Comparison of ENCODE assay signal across 8 cellular contexts in the genomic region with DNA sequence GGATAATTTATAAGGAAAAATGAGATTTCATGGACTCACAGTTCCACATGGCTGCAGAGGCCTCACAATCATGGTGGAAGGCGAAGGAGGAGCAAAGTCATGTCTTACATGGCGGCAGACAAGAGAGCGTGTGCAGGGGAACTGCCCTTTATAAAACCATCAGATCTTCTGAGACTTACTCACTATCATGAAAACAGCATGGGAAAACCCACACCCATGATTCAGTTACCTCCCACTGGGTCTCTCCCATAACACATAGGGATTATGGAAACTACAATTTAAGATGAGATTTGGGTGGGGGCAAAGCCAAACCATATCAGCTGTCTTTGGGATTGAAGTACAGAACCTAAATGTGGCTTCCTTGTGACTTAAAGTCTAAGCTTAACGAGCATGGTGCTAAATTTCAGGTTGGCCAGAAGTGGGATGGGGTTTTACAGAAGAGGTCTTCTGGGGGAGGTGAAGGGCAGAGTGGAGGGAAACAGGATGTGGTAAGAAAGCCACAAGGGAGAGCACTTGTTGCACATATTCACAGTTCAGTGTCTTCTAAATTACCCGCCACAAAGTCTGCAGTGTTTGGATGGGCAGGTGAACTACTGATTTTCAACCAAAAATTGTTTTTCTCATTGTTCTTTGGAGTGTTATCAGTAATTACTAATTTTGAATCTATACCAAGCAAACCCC. TPM values are rescaled to one million over a fixed set of nuclear protein-coding genes. Genes with fewer than 3 reads are reported as not detected.
DNase-seq lines count a peak whose midpoint lies in the region; ATAC-seq, FAIRE-seq and TF ChIP-seq lines count a peak whose summit lies in the region.
"Not testable (repeated sequence)": the region's sequence is repeated elsewhere in the genome, so short reads cannot be mapped to it uniquely, and the experiment has no call there.

No MANE protein-coding gene starts in this region.

- ATAC-seq in DND-41 (ENCODE audit: insufficient read depth, low read depth), result peak; percentile 99
- ATAC-seq in HG02642 (IDR thresholded peaks at IDR 0.05; ENCODE audit: poor library complexity, unreplicated experiment), result peak; percentile 56
- ATAC-seq in HG03442 (IDR thresholded peaks at IDR 0.05; ENCODE audit: unreplicated experiment), result peak; percentile 42
- ATAC-seq in activated CD8-positive, alpha-beta T cell treated with anti-CD3 and anti-CD28 coated beads for 36 hours, result peak; percentile 91
- ATAC-seq in activated naive CD8-positive, alpha-beta T cell treated with anti-CD3 and anti-CD28 coated beads, Interleukin-2, amount 50 U/mL, for 24 hours, result peak; percentile 95
- ATAC-seq in mucosa of descending colon, result peak; percentile 81
- ATAC-seq in stimulated activated naive B cell treated with anti-CD40 and anti-IgM and Interleukin-4, amounts not matched to agents 10 μg/mL and 1 μg/mL and 100 μg/mL, for 72 hours (replicated peaks), result peak; percentile 99 to 100

- not testable (repeated sequence) for H3K36me3 Mint-ChIP-seq in activated CD8-positive, alpha-beta T cell treated with anti-CD3 and anti-CD28 coated beads for 36 hours (ENCODE audit: low read depth); activated naive CD8-positive, alpha-beta T cell treated with anti-CD3 and anti-CD28 coated beads, Interleukin-2, amount 50 U/mL, for 24 hours (ENCODE audit: low read depth); stimulated activated naive B cell treated with anti-CD40 and anti-IgM and Interleukin-4, amounts not matched to agents 10 μg/mL and 1 μg/mL and 100 μg/mL, for 72 hours

- H3K9me3 ChIP-seq in DND-41 (ENCODE audit: insufficient read depth, low read length, severe bottlenecking); mucosa of descending colon: not testable (repeated sequence)

- not testable (repeated sequence) for H3K36me3 ChIP-seq in DND-41 (ENCODE audit: insufficient read depth, low read length); mucosa of descending colon (ENCODE audit: low read depth)

- FAIRE-seq in GM19239 (lab: Jason Lieb, UNC), result peak; percentile 91

- CTCF ChIA-PET in activated CD8-positive, alpha-beta T cell treated with anti-CD3 and anti-CD28 coated beads for 36 hours (lab: Charles Lee), result not testable (repeated sequence)

- not testable (repeated sequence) for H3K9me3 Mint-ChIP-seq in activated CD8-positive, alpha-beta T cell treated with anti-CD3 and anti-CD28 coated beads for 36 hours; activated naive CD8-positive, alpha-beta T cell treated with anti-CD3 and anti-CD28 coated beads, Interleukin-2, amount 50 U/mL, for 24 hours; stimulated activated naive B cell treated with anti-CD40 and anti-IgM and Interleukin-4, amounts not matched to agents 10 μg/mL and 1 μg/mL and 100 μg/mL, for 72 hours

- not testable (repeated sequence) for H3K4me2 ChIP-seq in DND-41 (ENCODE audit: insufficient read depth, low read length)

- not testable (repeated sequence) for H2AFZ ChIP-seq in DND-41 (ENCODE audit: low read depth, low read length)

- not testable (repeated sequence) for TF ChIP-seq CTCF in DND-41 (IDR thresholded peaks at IDR 0.05; ENCODE audit: borderline replicate concordance, extremely low read depth, low read length, poor library complexity, severe bottlenecking); activated CD8-positive, alpha-beta T cell treated with anti-CD3 and anti-CD28 coated beads for 36 hours (IDR thresholded peaks at IDR 0.05); mucosa of descending colon (IDR thresholded peaks at IDR 0.05)

- not testable (repeated sequence) for H3K27ac ChIP-seq in DND-41 (ENCODE audit: low read length)

- not testable (repeated sequence) for H3K27me3 ChIP-seq in DND-41 (ENCODE audit: insufficient read depth, low read length, poor library complexity)

- H3K4me3 Mint-ChIP-seq in activated CD8-positive, alpha-beta T cell treated with anti-CD3 and anti-CD28 coated beads for 36 hours; activated naive CD8-positive, alpha-beta T cell treated with anti-CD3 and anti-CD28 coated beads, Interleukin-2, amount 50 U/mL, for 24 hours; stimulated activated naive B cell treated with anti-CD40 and anti-IgM and Interleukin-4, amounts not matched to agents 10 μg/mL and 1 μg/mL and 100 μg/mL, for 72 hours: not testable (repeated sequence)

- not testable (repeated sequence) for H3K4me1 Mint-ChIP-seq in activated CD8-positive, alpha-beta T cell treated with anti-CD3 and anti-CD28 coated beads for 36 hours (ENCODE audit: low read depth); activated naive CD8-positive, alpha-beta T cell treated with anti-CD3 and anti-CD28 coated beads, Interleukin-2, amount 50 U/mL, for 24 hours; stimulated activated naive B cell treated with anti-CD40 and anti-IgM and Interleukin-4, amounts not matched to agents 10 μg/mL and 1 μg/mL and 100 μg/mL, for 72 hours

- intact Hi-C loops in activated CD8-positive, alpha-beta T cell treated with anti-CD3 and anti-CD28 coated beads for 36 hours (cut with micrococcal nuclease); mucosa of descending colon (cut with DNase I, micrococcal nuclease): not testable (repeated sequence)

- not testable (repeated sequence) for H3K9ac ChIP-seq in DND-41 (ENCODE audit: low read depth, low read length)

- POLR2A ChIA-PET in activated CD8-positive, alpha-beta T cell treated with anti-CD3 and anti-CD28 coated beads for 36 hours (lab: Charles Lee), result not testable (repeated sequence)

- not testable (repeated sequence) for DNase-seq in DND-41; GM19239 (ENCODE audit: insufficient read length, low spot score); activated CD8-positive, alpha-beta T cell treated with anti-CD3 and anti-CD28 coated beads for 36 hours; activated naive CD8-positive, alpha-beta T cell treated with anti-CD3 and anti-CD28 coated beads, Interleukin-2, amount 50 U/mL, for 24 hours; mucosa of descending colon; stimulated activated naive B cell treated with anti-CD40 and anti-IgM and Interleukin-4, amounts not matched to agents 10 μg/mL and 1 μg/mL and 100 μg/mL, for 72 hours

- not testable (repeated sequence) for H3K79me2 ChIP-seq in DND-41 (ENCODE audit: insufficient read depth, low read length)

- H3K4me3 ChIP-seq in DND-41 (ENCODE audit: low read depth in 1 of 2, low read length in 2 of 2); mucosa of descending colon: not testable (repeated sequence)

- not testable (repeated sequence) for H3K4me1 ChIP-seq in DND-41 (ENCODE audit: insufficient read depth, low read length); mucosa of descending colon (ENCODE audit: low read depth)

- H3K27me3 Mint-ChIP-seq in activated CD8-positive, alpha-beta T cell treated with anti-CD3 and anti-CD28 coated beads for 36 hours; activated naive CD8-positive, alpha-beta T cell treated with anti-CD3 and anti-CD28 coated beads, Interleukin-2, amount 50 U/mL, for 24 hours; stimulated activated naive B cell treated with anti-CD40 and anti-IgM and Interleukin-4, amounts not matched to agents 10 μg/mL and 1 μg/mL and 100 μg/mL, for 72 hours: not testable (repeated sequence)

- H3K27ac Mint-ChIP-seq in activated CD8-positive, alpha-beta T cell treated with anti-CD3 and anti-CD28 coated beads for 36 hours; activated naive CD8-positive, alpha-beta T cell treated with anti-CD3 and anti-CD28 coated beads, Interleukin-2, amount 50 U/mL, for 24 hours; stimulated activated naive B cell treated with anti-CD40 and anti-IgM and Interleukin-4, amounts not matched to agents 10 μg/mL and 1 μg/mL and 100 μg/mL, for 72 hours: not testable (repeated sequence)

- H4K20me1 ChIP-seq in DND-41 (ENCODE audit: insufficient read depth, low read length), result not testable (repeated sequence)

RNA-seq across cellular contexts. Expression of a gene that starts 49.7 kb away (rescaled TPM):
- 10 to 100 TPM; 40.3 to 41.4 TPM for total RNA-seq in activated CD8-positive, alpha-beta T cell treated with anti-CD3 and anti-CD28 coated beads for 36 hours
- total RNA-seq in mucosa of descending colon, result 10 to 100 TPM; 19.5 to 38.0 (median 24.9) TPM

Comparison
In these comparisons a context has a peak if more than half of its experiments do, and no peak if none do; other contexts are left out.
1. ATAC-seq: peak in every context shown above with its lines; median percentile 100 in stimulated activated naive B cell treated with anti-CD40 and anti-IgM and Interleukin-4, amounts not matched to agents 10 μg/mL and 1 μg/mL and 100 μg/mL, for 72 hours; 99 in DND-41; 95 in activated naive CD8-positive, alpha-beta T cell treated with anti-CD3 and anti-CD28 coated beads, Interleukin-2, amount 50 U/mL, for 24 hours; 91 in activated CD8-positive, alpha-beta T cell treated with anti-CD3 and anti-CD28 coated beads for 36 hours; 81 in mucosa of descending colon; 56 in HG02642; 42 in HG03442.